In genomic region chr1:162498442-162498785, GRCh38 we compare ENCODE assay signal across 8 cellular contexts. TPM values are rescaled to one million over a fixed set of nuclear protein-coding genes. Genes with fewer than 3 reads are reported as not detected.
DNase-seq lines count a peak whose midpoint lies in the region; ATAC-seq and TF ChIP-seq lines count a peak whose summit lies in the region.

No MANE protein-coding gene starts in this region.

- H2BK15ac ChIP-seq in mesendoderm (replicated peaks; ENCODE audit: low read depth) = no peak overlapping the region

- H3K9me3 ChIP-seq in MG63 = no peaks in the 10 kb centered on the region

- peak overlapping the region; percentile 98 for H3K4me2 ChIP-seq in mesendoderm (ENCODE audit: low read length)

- peak overlapping the region; percentile 96 for H3K4me3 ChIP-seq in GM12864 (ENCODE audit: low read depth, low read length)
- H3K4me3 ChIP-seq in MG63 = peak overlapping the region; percentile 84
- H3K4me3 ChIP-seq in brain microvascular endothelial cell (ENCODE audit: low read depth, low read length) = peak overlapping the region; percentile 90
- H3K4me3 ChIP-seq in mesendoderm (ENCODE audit: low read length) = peak overlapping the region; percentile 98

- peaks cover 17% of the 10 kb centered on the region for H3K79me2 ChIP-seq in mesendoderm (ENCODE audit: control insufficient read depth, insufficient read depth, low read length)

- H3K36me3 ChIP-seq in MG63 = peaks cover 31% of the 10 kb centered on the region
- peaks cover 6% of the 10 kb centered on the region for H3K36me3 ChIP-seq in brain microvascular endothelial cell (replicated peaks)
- H3K36me3 ChIP-seq in mesendoderm (ENCODE audit: control insufficient read depth, insufficient read depth, low read length) = no peaks in the 10 kb centered on the region

- H3K18ac ChIP-seq in mesendoderm (ENCODE audit: low read length) = no peak overlapping the region

- peaks cover 7% of the 10 kb centered on the region for H3K79me1 ChIP-seq in mesendoderm (ENCODE audit: low read length)

- WGBS in mesendoderm (ENCODE audit: extremely low coverage, insufficient coverage, low lambda C conversion rate) = no CpG with 5 or more reads among the region's 7 CpGs

- peak overlapping the region; percentile 98 for H3K56ac ChIP-seq in mesendoderm (ENCODE audit: low read length)

- no peak overlapping the region for H3K23ac ChIP-seq in mesendoderm (ENCODE audit: low read length)

- no peak overlapping the region for H4K5ac ChIP-seq in mesendoderm (ENCODE audit: low read length)

- no peak overlapping the region for H3K4ac ChIP-seq in mesendoderm (ENCODE audit: low read depth, low read length)

- peak overlapping the region; percentile 96 for H3K9ac ChIP-seq in mesendoderm (ENCODE audit: low read length)

- H3K27ac ChIP-seq in brain microvascular endothelial cell = peak overlapping the region; percentile 64
- no peak overlapping the region for H3K27ac ChIP-seq in mesendoderm (ENCODE audit: low read depth, low read length)

- H3K4me1 ChIP-seq in mesendoderm (ENCODE audit: control insufficient read depth, low read depth, low read length) = peaks cover 2% of the 10 kb centered on the region

- no peak overlapping the region for H4K8ac ChIP-seq in mesendoderm (ENCODE audit: low read depth, low read length)

- no peak overlapping the region for H2BK5ac ChIP-seq in mesendoderm (ENCODE audit: low read length)

- peak; percentile 24 for ATAC-seq in GM21723 (IDR thresholded peaks at IDR 0.05; ENCODE audit: unreplicated experiment)

- no peak overlapping the region for H2BK120ac ChIP-seq in mesendoderm (ENCODE audit: low read depth, low read length)

- no peak for TF ChIP-seq CTCF in GM12864 (IDR thresholded peaks at IDR 0.05; ENCODE audit: low read depth, low read length, missing control alignments)
- TF ChIP-seq CTCF in brain microvascular endothelial cell (IDR thresholded peaks at IDR 0.05; ENCODE audit: low read depth, low read length, missing control alignments) = no peak

- DNase-seq in GM12864 (ENCODE audit: low read depth) = no peak
- DNase-seq in MG63 = no peak
- no peak for DNase-seq in brain microvascular endothelial cell
- DNase-seq in mesendoderm = no peak
- DNase-seq in hepatic stellate cell (ENCODE audit: low spot score) = no peak
- DNase-seq in NCI-H1092 (lab: John Stamatoyannopoulos, UW) = no peak
- DNase-seq in GDM1 (lab: John Stamatoyannopoulos, UW) = no peak

- H2AK5ac ChIP-seq in mesendoderm (ENCODE audit: low read length) = no peak overlapping the region

- in situ Hi-C loops in brain microvascular endothelial cell (cut with HindIII; ENCODE audit: low pct_ligation_motif_present, low sequenced_read_pairs) = no loop called here

- no peaks in the 10 kb centered on the region for H3K27me3 ChIP-seq in MG63
- H3K27me3 ChIP-seq in brain microvascular endothelial cell (replicated peaks) = no peaks in the 10 kb centered on the region
- H3K27me3 ChIP-seq in mesendoderm (ENCODE audit: insufficient read depth, low read length, poor library complexity) = no peaks in the 10 kb centered on the region

RNA-seq across cellular contexts. Expression of gene UHMK1, which starts 0.8 kb away (rescaled TPM):
- total RNA-seq in MG63 (2014; rRNA removed; shearing (Covaris generic); ENCODE audit: low replicate concordance) = 42.8 and 71.7 TPM in 2 replicates
- 8.2 TPM for polyA plus RNA-seq in mesendoderm (2013, experiment 1 of 2)
- polyA plus RNA-seq in mesendoderm (2013, experiment 2 of 2) = 8.1 TPM
